Comparison of ENCODE assay signal across 15 cellular contexts in the genomic region with DNA sequence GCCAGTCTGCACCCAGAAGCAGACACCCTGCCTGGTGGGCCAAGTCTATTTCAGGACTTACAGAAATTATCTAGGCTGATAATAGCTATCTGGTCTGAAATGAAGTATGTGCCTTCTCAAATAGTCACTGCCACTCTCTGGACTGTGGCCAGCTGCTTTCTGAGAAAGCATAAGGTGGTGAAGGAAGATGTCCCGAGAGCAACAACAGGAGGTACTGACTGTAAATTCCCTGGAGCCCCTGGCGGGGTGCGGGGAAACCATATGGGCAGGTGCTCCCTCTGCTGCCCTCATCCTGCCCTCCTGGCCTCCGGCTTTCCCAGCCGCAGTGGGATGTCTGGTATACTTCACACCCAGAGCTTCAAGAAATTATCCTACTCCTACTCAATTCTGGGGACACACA.
DNase-seq lines count a peak whose midpoint lies in the region; ATAC-seq and TF ChIP-seq lines count a peak whose summit lies in the region.
"Had no signal": no experiment of that assay in that cellular context is flagged by ENCODE, and none has a peak within 500 bp of the region (broad histone marks: within the 10 kb centered on the region; RNA-seq: fewer than 3 reads in every experiment).

No MANE protein-coding gene starts in this region.

- TF ChIP-seq CTCF in esophagus muscularis mucosa (IDR thresholded peaks at IDR 0.05) (peak in 1 of 3 experiments; percentile 8), natural killer cell (IDR thresholded peaks at IDR 0.05) (no peak), upper lobe of left lung (IDR thresholded peaks at IDR 0.05) (no peak), PC-9 (conservative IDR thresholded peaks at IDR 0.05) (no peak)

- peaks cover 48% of the 10 kb centered on the region for H3F3A ChIP-seq in PC-9 (ENCODE audit: insufficient read depth, low read depth)

- H3K4me1 Mint-ChIP-seq in natural killer cell, result peaks cover 89 to 94% of the 10 kb centered on the region in 2 donors
- H3K4me1 Mint-ChIP-seq in activated T-helper 17 cell treated with anti-CD3 and anti-CD28 coated beads, Interleukin-2, amount 50 U/mL, for 72 hours, result peaks cover 15% of the 10 kb centered on the region

- H3K4me2 ChIP-seq in PC-9, result no peak overlapping the region
- H3K4me2 ChIP-seq: SK-N-SH had no signal

- H3K36me3 ChIP-seq in esophagus muscularis mucosa, result peaks cover 0 to 15% (median 8%) of the 10 kb centered on the region in 4 donors
- peaks cover 0 to 15% (median 0%) of the 10 kb centered on the region in 4 donors for H3K36me3 ChIP-seq in upper lobe of left lung
- H3K36me3 ChIP-seq in PC-9 (ENCODE audit: low read depth), result no peaks in the 10 kb centered on the region

- TF ChIP-seq POLR2A in esophagus muscularis mucosa (IDR thresholded peaks at IDR 0.05; ENCODE audit: low read depth) (no peak), upper lobe of left lung (IDR thresholded peaks at IDR 0.05) (no peak)

- POLR2A ChIA-PET in PC-9 (lab: Charles Lee; ENCODE audit: unreplicated experiment), result interaction anchor here (0.6 kb wide), 1 partner anchor 61 kb away, joined by 4 read pairs; no protein-coding TSS in a partner anchor

- ATAC-seq in natural killer cell (no peak), upper lobe of left lung (ENCODE audit: low FRiP score in 2 of 2) (no peak)
- no peak for ATAC-seq in activated T-helper 17 cell treated with anti-CD3 and anti-CD28 coated beads, Interleukin-2, amount 50 U/mL, for 72 hours (replicated peaks)
- ATAC-seq: activated naive CD8-positive, alpha-beta T cell treated with anti-CD3 and anti-CD28 coated beads, Interleukin-2, amount 50 U/mL, for 24 hours had no signal

- H4K20me1 ChIP-seq in PC-9 (ENCODE audit: insufficient read depth), result no peaks in the 10 kb centered on the region

- H3K27me3 ChIP-seq in esophagus muscularis mucosa (no peaks in the 10 kb centered on the region), upper lobe of left lung (no peaks in the 10 kb centered on the region), PC-9 (ENCODE audit: insufficient read depth, low read depth) (no peaks in the 10 kb centered on the region)

- no peaks in the 10 kb centered on the region for H3K79me2 ChIP-seq in PC-9 (ENCODE audit: low read depth)

- H3K27ac Mint-ChIP-seq in natural killer cell, result peak overlapping the region; percentile 95 to 96
- no peak overlapping the region for H3K27ac Mint-ChIP-seq in activated T-helper 17 cell treated with anti-CD3 and anti-CD28 coated beads, Interleukin-2, amount 50 U/mL, for 72 hours
- H3K27ac Mint-ChIP-seq: activated naive CD8-positive, alpha-beta T cell treated with anti-CD3 and anti-CD28 coated beads, Interleukin-2, amount 50 U/mL, for 24 hours had no signal

- H3K9me3 ChIP-seq in esophagus muscularis mucosa (no peaks in the 10 kb centered on the region), upper lobe of left lung (no peaks in the 10 kb centered on the region), PC-9 (ENCODE audit: insufficient read depth, low read depth) (no peaks in the 10 kb centered on the region)
- H3K9me3 ChIP-seq: SK-N-SH had no signal

- TF ChIP-seq EP300 in esophagus muscularis mucosa (IDR thresholded peaks at IDR 0.05) (no peak), upper lobe of left lung (IDR thresholded peaks at IDR 0.05) (no peak)

- DNase-seq in NCI-H82 (lab: John Stamatoyannopoulos, UW) (peak; percentile 60), NCI-H82 treated with DMSO at 0.1 percent for 48 hours (lab: John Stamatoyannopoulos, UW; ENCODE audit: unreplicated experiment) (no peak), esophagus muscularis mucosa (ENCODE audit: extremely low spot score) (no peak), natural killer cell (no peak), upper lobe of left lung (no peak), PC-9 (no peak)
- no peak for DNase-seq in activated CD4-positive, alpha-beta T cell treated with anti-CD3 and anti-CD28 coated beads for 48 hours
- DNase-seq: 8988T; activated naive CD8-positive, alpha-beta T cell treated with anti-CD3 and anti-CD28 coated beads, Interleukin-2, amount 50 U/mL, for 24 hours; NCI-H1436; SK-N-SH; stimulated activated CD4-positive, alpha-beta T cell treated with anti-CD3 and anti-CD28 coated beads, Interleukin-2, amount 100 ng/mL, for 24 hours; T1000 had no signal

- peaks cover 20% of the 10 kb centered on the region for H3K36me3 Mint-ChIP-seq in natural killer cell
- peaks cover 15% of the 10 kb centered on the region for H3K36me3 Mint-ChIP-seq in activated T-helper 17 cell treated with anti-CD3 and anti-CD28 coated beads, Interleukin-2, amount 50 U/mL, for 72 hours (ENCODE audit: low read depth)

- H3K4me1 ChIP-seq in esophagus muscularis mucosa, result peaks cover 50 to 93% (median 89%) of the 10 kb centered on the region in 4 donors
- peaks cover 23 to 50% (median 39%) of the 10 kb centered on the region in 4 donors for H3K4me1 ChIP-seq in upper lobe of left lung
- H3K4me1 ChIP-seq in PC-9 (replicated peaks; ENCODE audit: insufficient read depth), result peaks cover 43% of the 10 kb centered on the region

- peak overlapping the region; percentile 62 to 81 (median 68) for H3K27ac ChIP-seq in esophagus muscularis mucosa (replicated peaks in 1 of 4)
- peak overlapping the region in 3 of 4 donors; percentile 6 to 65 (median 41) for H3K27ac ChIP-seq in upper lobe of left lung
- H3K27ac ChIP-seq in PC-9, result no peak overlapping the region

- WGBS in esophagus muscularis mucosa, result 77% methylated on average over 5 of the region's 5 CpGs
- 81 to 91% methylated on average over 5 of the region's 5 CpGs for whole genome bisulfite sequencing in upper lobe of left lung, 2 donors

- no peaks in the 10 kb centered on the region for H3K9me3 Mint-ChIP-seq in natural killer cell
- H3K9me3 Mint-ChIP-seq in activated T-helper 17 cell treated with anti-CD3 and anti-CD28 coated beads, Interleukin-2, amount 50 U/mL, for 72 hours, result no peaks in the 10 kb centered on the region
- H3K9me3 Mint-ChIP-seq: activated naive CD8-positive, alpha-beta T cell treated with anti-CD3 and anti-CD28 coated beads, Interleukin-2, amount 50 U/mL, for 24 hours; stimulated activated naive CD8-positive, alpha-beta T cell treated with anti-CD3 and anti-CD28 coated beads, Interleukin-15, Interleukin-2, amounts not matched to agents 100 ng/mL and 50 ng/mL, for 24 hours had no signal

- no peak overlapping the region for H2AFZ ChIP-seq in PC-9

- CTCF ChIA-PET in PC-9 (lab: Charles Lee), result no interaction called here

- no TSS peak for BruUV-seq in PC-9 (replicated peaks; lab: Mats Ljungman, UMichigan)

- H3K4me3 ChIP-seq in esophagus muscularis mucosa (no peak overlapping the region), upper lobe of left lung (no peak overlapping the region), PC-9 (no peak overlapping the region)

- no peaks in the 10 kb centered on the region for H3K27me3 Mint-ChIP-seq in natural killer cell (ENCODE audit: low read depth in 2 of 2)
- H3K27me3 Mint-ChIP-seq in activated T-helper 17 cell treated with anti-CD3 and anti-CD28 coated beads, Interleukin-2, amount 50 U/mL, for 72 hours, result no peaks in the 10 kb centered on the region
- H3K27me3 Mint-ChIP-seq: activated naive CD8-positive, alpha-beta T cell treated with anti-CD3 and anti-CD28 coated beads, Interleukin-2, amount 50 U/mL, for 24 hours; stimulated activated naive CD8-positive, alpha-beta T cell treated with anti-CD3 and anti-CD28 coated beads, Interleukin-15, Interleukin-2, amounts not matched to agents 100 ng/mL and 50 ng/mL, for 24 hours had no signal

- peak overlapping the region; percentile 22 for H3K4me3 Mint-ChIP-seq in natural killer cell
- H3K4me3 Mint-ChIP-seq in activated T-helper 17 cell treated with anti-CD3 and anti-CD28 coated beads, Interleukin-2, amount 50 U/mL, for 72 hours, result no peak overlapping the region
- H3K4me3 Mint-ChIP-seq: activated naive CD8-positive, alpha-beta T cell treated with anti-CD3 and anti-CD28 coated beads, Interleukin-2, amount 50 U/mL, for 24 hours; stimulated activated naive CD8-positive, alpha-beta T cell treated with anti-CD3 and anti-CD28 coated beads, Interleukin-15, Interleukin-2, amounts not matched to agents 100 ng/mL and 50 ng/mL, for 24 hours had no signal

- H3K9me2 ChIP-seq in PC-9 (ENCODE audit: insufficient read depth), result no peaks in the 10 kb centered on the region
- H3K9me2 ChIP-seq: SK-N-SH had no signal

- intact Hi-C loops in esophagus muscularis mucosa (cut with DNase I) (no loop called here), natural killer cell (cut with micrococcal nuclease) (no loop called here), PC-9 (cut with micrococcal nuclease; ENCODE audit: unreplicated experiment) (loop anchor here (5.0 kb wide), 2 partner anchors 88 to 267 kb away; a partner anchor contains a TSS)
